In the genomic region with DNA sequence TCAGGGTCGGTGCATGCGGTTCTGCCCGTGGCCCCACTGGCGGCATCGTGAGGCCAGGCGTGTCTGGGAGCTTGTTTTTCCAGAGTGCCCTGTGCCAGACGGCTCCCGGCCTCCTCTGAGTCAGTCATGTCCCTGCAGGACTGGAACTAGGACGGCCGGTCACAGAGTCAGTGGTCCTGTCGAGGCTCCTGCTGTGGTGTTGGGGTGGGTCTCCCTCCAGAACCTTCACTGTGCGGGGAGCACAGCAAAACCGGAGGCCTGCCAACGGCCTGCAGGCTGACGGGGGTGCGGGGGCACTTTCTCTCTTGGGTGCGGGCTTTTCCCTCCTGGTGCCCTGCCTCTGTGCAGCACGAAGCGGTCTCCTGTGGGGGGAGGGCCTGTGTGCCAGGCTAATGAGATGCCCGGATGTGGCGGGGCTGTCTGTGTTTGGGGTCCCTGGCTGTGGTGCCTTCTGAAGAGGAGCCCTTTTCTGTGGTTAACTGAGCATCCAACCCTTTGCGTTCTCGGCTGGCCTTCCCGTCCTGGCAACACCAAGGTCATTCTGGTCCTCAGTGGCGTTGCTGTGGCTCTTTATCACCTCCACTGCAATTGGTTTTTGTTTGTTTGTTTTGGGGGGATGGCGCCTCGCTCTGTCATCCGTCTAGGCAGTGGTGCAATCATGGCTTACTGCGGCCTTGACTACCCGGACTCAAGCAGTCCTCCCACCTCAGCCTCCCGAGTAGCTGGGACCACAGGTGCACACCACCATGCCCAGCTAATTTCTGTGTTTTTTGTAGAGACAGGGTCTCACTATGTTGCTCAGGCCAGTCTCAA, we compare ENCODE assay signal across 1 cellular context.
TF ChIP-seq lines count a peak whose summit lies in the region.

No MANE protein-coding gene starts in this region.

TF ChIP-seq in H1, 55 proteins besides CTCF, POLR2A, EP300 and RAD21:
- no peak for TF ChIP-seq RXRA (IDR thresholded peaks at IDR 0.05; ENCODE audit: insufficient read depth, low read depth, low read length)
- no peak for TF ChIP-seq TCF12 (IDR thresholded peaks at IDR 0.05; ENCODE audit: low read depth, low read length)
- TF ChIP-seq, protein P1, sequence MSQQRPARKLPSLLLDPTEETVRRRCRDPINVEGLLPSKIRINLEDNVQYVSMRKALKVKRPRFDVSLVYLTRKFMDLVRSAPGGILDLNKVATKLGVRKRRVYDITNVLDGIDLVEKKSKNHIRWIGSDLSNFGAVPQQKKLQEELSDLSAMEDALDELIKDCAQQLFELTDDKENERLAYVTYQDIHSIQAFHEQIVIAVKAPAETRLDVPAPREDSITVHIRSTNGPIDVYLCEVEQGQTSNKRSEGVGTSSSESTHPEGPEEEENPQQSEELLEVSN (IDR thresholded peaks at IDR 0.05) = no peak
